Comparison of ENCODE assay signal across 6 cellular contexts in the genomic region with DNA sequence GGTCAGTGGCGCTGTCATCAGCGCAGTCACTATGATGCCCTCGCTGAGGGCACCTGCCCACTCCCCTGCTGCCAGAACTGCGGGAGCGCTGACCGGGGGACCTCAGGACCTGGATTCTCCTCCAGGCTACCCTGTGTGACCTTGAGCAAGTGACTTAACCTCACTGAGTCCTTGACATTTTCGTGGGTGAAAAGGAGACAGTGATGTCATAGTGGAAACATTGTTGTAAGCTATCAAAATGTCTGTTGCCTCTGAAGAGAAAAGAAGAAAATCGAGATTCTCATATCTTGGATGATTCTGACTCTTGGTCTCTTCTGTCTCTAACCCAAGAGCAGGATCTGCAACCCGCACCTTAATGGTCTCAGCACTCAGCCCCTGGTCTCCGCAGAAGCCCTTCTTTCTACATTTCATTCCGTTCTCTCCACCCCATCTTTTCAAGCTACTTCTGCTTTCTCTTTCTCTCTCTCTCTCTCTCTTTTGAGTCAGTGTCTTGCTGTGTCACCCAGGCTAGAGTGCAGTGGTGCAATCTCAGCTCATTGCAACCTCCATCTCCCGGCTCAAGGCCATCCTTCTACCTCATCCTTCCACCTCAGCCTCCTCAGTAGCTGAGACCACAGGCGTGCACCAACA. TPM values are rescaled to one million over a fixed set of nuclear protein-coding genes. Genes with fewer than 3 reads are reported as not detected.
DNase-seq lines count a peak whose midpoint lies in the region; ATAC-seq and TF ChIP-seq lines count a peak whose summit lies in the region.

No MANE protein-coding gene starts in this region.

- H3K36me3 Mint-ChIP-seq in activated CD4-positive, alpha-beta T cell treated with anti-CD3 and anti-CD28 coated beads, Interleukin-2, amount 10 ng/mL, durations not matched to agents 7 days and 5 days (ENCODE audit: low read depth): peaks cover 32% of the 10 kb centered on the region
- H3K36me3 Mint-ChIP-seq in type B pancreatic cell: no peaks in the 10 kb centered on the region

- H3K36me3 ChIP-seq in ES-I3 (ENCODE audit: insufficient read depth, low read length) (no peaks in the 10 kb centered on the region), iPS-18a (ENCODE audit: control insufficient read depth, low read depth, low read length) (peaks cover 7% of the 10 kb centered on the region)

- POLR2A ChIA-PET in activated CD4-positive, alpha-beta T cell treated with anti-CD3 and anti-CD28 coated beads, Interleukin-2, amount 10 ng/mL, durations not matched to agents 7 days and 5 days (lab: Charles Lee): interaction anchor here (0.8 to 1.1 kb wide), 4 partner anchors 10 to 75 kb away, joined by 3 to 6 read pairs (median 4); a partner anchor contains a TSS

- peak; percentile 25 for ATAC-seq in HG02970 (IDR thresholded peaks at IDR 0.05; ENCODE audit: low FRiP score, unreplicated experiment)

- H3K4me1 ChIP-seq in ES-I3 (ENCODE audit: insufficient read depth, low read length) (peaks cover 12% of the 10 kb centered on the region; the same call in 1 of the 2 replicates), iPS-18a (ENCODE audit: control insufficient read depth, low read depth, low read length) (peaks cover 10% of the 10 kb centered on the region)

- H3K9me3 ChIP-seq in ES-I3 (ENCODE audit: control insufficient read depth, insufficient read depth, low read length) (no peaks in the 10 kb centered on the region), iPS-18a (ENCODE audit: control insufficient read depth, low read depth, low read length) (no peaks in the 10 kb centered on the region)

- no peak overlapping the region for H3K27ac ChIP-seq in iPS-18a (ENCODE audit: low read length)

- peak; percentile 46 for DNase-seq in activated CD4-positive, alpha-beta T cell treated with anti-CD3 and anti-CD28 coated beads, Interleukin-2, amount 10 ng/mL, durations not matched to agents 7 days and 5 days
- DNase-seq in type B pancreatic cell (ENCODE audit: extremely low spot score, unreplicated experiment) (no peak), NCI-H1694 treated with DMSO at 0.1 percent for 48 hours (lab: John Stamatoyannopoulos, UW) (no peak)

- no peak for TF ChIP-seq CTCF in type B pancreatic cell (conservative IDR thresholded peaks at IDR 0.05)

- H3K27me3 ChIP-seq in iPS-18a (ENCODE audit: control insufficient read depth, insufficient read depth, low read length): peaks cover 70% of the 10 kb centered on the region

- peaks cover 3% of the 10 kb centered on the region for H3K27me3 Mint-ChIP-seq in activated CD4-positive, alpha-beta T cell treated with anti-CD3 and anti-CD28 coated beads, Interleukin-2, amount 10 ng/mL, durations not matched to agents 7 days and 5 days
- peaks cover 67% of the 10 kb centered on the region for H3K27me3 Mint-ChIP-seq in type B pancreatic cell

- CTCF ChIA-PET in activated CD4-positive, alpha-beta T cell treated with anti-CD3 and anti-CD28 coated beads, Interleukin-2, amount 10 ng/mL, durations not matched to agents 7 days and 5 days (lab: Charles Lee): interaction anchor here (0.7 to 9.7 kb wide), 15 partner anchors 9 to 98 kb away, joined by 3 to 99 read pairs (median 4); a partner anchor contains a TSS

- H3K9ac ChIP-seq in ES-I3 (ENCODE audit: low read depth, low read length): peak overlapping the region; percentile 56; the same call in 1 of the 2 replicates
- no peak overlapping the region for H3K9ac ChIP-seq in iPS-18a (ENCODE audit: low read length)

- H3K4me3 Mint-ChIP-seq in activated CD4-positive, alpha-beta T cell treated with anti-CD3 and anti-CD28 coated beads, Interleukin-2, amount 10 ng/mL, durations not matched to agents 7 days and 5 days: peak overlapping the region; percentile 73
- peak overlapping the region; percentile 64 for H3K4me3 Mint-ChIP-seq in type B pancreatic cell

- H3K4me3 ChIP-seq in iPS-18a (ENCODE audit: low read length): peak overlapping the region; percentile 62

- H3K9me3 Mint-ChIP-seq in activated CD4-positive, alpha-beta T cell treated with anti-CD3 and anti-CD28 coated beads, Interleukin-2, amount 10 ng/mL, durations not matched to agents 7 days and 5 days: no peaks in the 10 kb centered on the region
- no peaks in the 10 kb centered on the region for H3K9me3 Mint-ChIP-seq in type B pancreatic cell

- peak overlapping the region; percentile 91 for H3K27ac Mint-ChIP-seq in activated CD4-positive, alpha-beta T cell treated with anti-CD3 and anti-CD28 coated beads, Interleukin-2, amount 10 ng/mL, durations not matched to agents 7 days and 5 days
- H3K27ac Mint-ChIP-seq in type B pancreatic cell: peak overlapping the region; percentile 25

- H3K4me1 Mint-ChIP-seq in activated CD4-positive, alpha-beta T cell treated with anti-CD3 and anti-CD28 coated beads, Interleukin-2, amount 10 ng/mL, durations not matched to agents 7 days and 5 days: peaks cover 42% of the 10 kb centered on the region
- H3K4me1 Mint-ChIP-seq in type B pancreatic cell (ENCODE audit: unreplicated experiment): peaks cover 2% of the 10 kb centered on the region

RNA-seq across cellular contexts. Expression of a gene that starts 1.0 kb away (rescaled TPM):
- total RNA-seq in activated CD4-positive, alpha-beta T cell treated with anti-CD3 and anti-CD28 coated beads, Interleukin-2, amount 10 ng/mL, durations not matched to agents 7 days and 5 days: 100 to 1,000 TPM; 261 to 339 TPM
- total RNA-seq in type B pancreatic cell (ENCODE audit: low replicate concordance): 25.4 and 81.1 TPM in 2 replicates

RNA-seq across cellular contexts. Expression of a gene that starts 1.7 kb away (rescaled TPM):
- not detected for total RNA-seq in activated CD4-positive, alpha-beta T cell treated with anti-CD3 and anti-CD28 coated beads, Interleukin-2, amount 10 ng/mL, durations not matched to agents 7 days and 5 days
- not detected in 2 replicates for total RNA-seq in type B pancreatic cell (ENCODE audit: low replicate concordance)

RNA-seq across cellular contexts. Expression of a gene that starts 9.4 kb away (rescaled TPM):
- total RNA-seq in activated CD4-positive, alpha-beta T cell treated with anti-CD3 and anti-CD28 coated beads, Interleukin-2, amount 10 ng/mL, durations not matched to agents 7 days and 5 days: 10 to 100 TPM; 33.0 to 33.5 TPM
- total RNA-seq in type B pancreatic cell (ENCODE audit: low replicate concordance): 34.2 and 37.5 TPM in 2 replicates

RNA-seq across cellular contexts. Expression of a gene that starts 9.5 kb away (rescaled TPM):
- 1 to 10 TPM; 3.3 to 3.4 TPM for total RNA-seq in activated CD4-positive, alpha-beta T cell treated with anti-CD3 and anti-CD28 coated beads, Interleukin-2, amount 10 ng/mL, durations not matched to agents 7 days and 5 days
- total RNA-seq in type B pancreatic cell (ENCODE audit: low replicate concordance): 4.4 and 16.1 TPM in 2 replicates

RNA-seq across cellular contexts. Expression of a gene that starts 24.5 kb away (rescaled TPM):
- 10 to 100 TPM; 38.2 to 40.9 TPM for total RNA-seq in activated CD4-positive, alpha-beta T cell treated with anti-CD3 and anti-CD28 coated beads, Interleukin-2, amount 10 ng/mL, durations not matched to agents 7 days and 5 days
- 68.5 and 109 TPM in 2 replicates for total RNA-seq in type B pancreatic cell (ENCODE audit: low replicate concordance)
